In genomic region chr17:1188812-1189211, GRCh38 we compare ENCODE assay signal across 10 cellular contexts. TPM values are rescaled to one million over a fixed set of nuclear protein-coding genes. Genes with fewer than 3 reads are reported as not detected.
DNase-seq lines count a peak whose midpoint lies in the region; ATAC-seq and TF ChIP-seq lines count a peak whose summit lies in the region.
"Had no signal": no experiment of that assay in that cellular context is flagged by ENCODE, and none has a peak within 500 bp of the region (broad histone marks: within the 10 kb centered on the region; RNA-seq: fewer than 3 reads in every experiment).

No MANE protein-coding gene starts in this region.

- peak overlapping the region; percentile 30 for H3K4me3 ChIP-seq in LNCaP clone FGC (ENCODE audit: low read depth, low read length)
- peak overlapping the region; percentile 8 for H3K4me3 ChIP-seq in upper lobe of right lung

- intact Hi-C loops in upper lobe of right lung (cut with DNase I) = no loop called here

- H3K36me3 ChIP-seq in upper lobe of right lung = no peaks in the 10 kb centered on the region

- peak overlapping the region; percentile 38 for H3K27ac ChIP-seq in upper lobe of right lung

- H3K4me1 ChIP-seq in upper lobe of right lung = peaks cover 46% of the 10 kb centered on the region

- peak; percentile 79 for ATAC-seq in upper lobe of right lung
- ATAC-seq in HG03280 (IDR thresholded peaks at IDR 0.05; ENCODE audit: unreplicated experiment) = no peak

- no peaks in the 10 kb centered on the region for H3K9me3 ChIP-seq in upper lobe of right lung

- H3K27me3 ChIP-seq in upper lobe of right lung = no peaks in the 10 kb centered on the region

- DNase-seq in LNCaP clone FGC (ENCODE audit: low read depth) = peak; percentile 91
- peak; percentile 68 for DNase-seq in epidermal melanocyte (ENCODE audit: insufficient read length, low spot score)
- peak; percentile 25 for DNase-seq in midbrain (lab: John Stamatoyannopoulos, UW)
- peak; percentile 91 for DNase-seq in upper lobe of right lung
- DNase-seq in HK-2 (ENCODE audit: unreplicated experiment) = no peak
- no peak for DNase-seq in NCI-H2196 (lab: John Stamatoyannopoulos, UW; ENCODE audit: unreplicated experiment)
- DNase-seq: activated naive CD4-positive, alpha-beta T cell treated with anti-CD3 and anti-CD28 coated beads, Interleukin-2, amount 10 ng/mL, durations not matched to agents 7 days and 5 days; NCI-H146; T-helper 2 cell had no signal

- TF ChIP-seq CTCF in LNCaP clone FGC (IDR thresholded peaks at IDR 0.05; ENCODE audit: control insufficient read depth, extremely low read depth, insufficient read depth) (no peak), upper lobe of right lung (IDR thresholded peaks at IDR 0.05) (no peak)

RNA-seq across cellular contexts. Expression of gene ABR, which starts 9.0 kb away (rescaled TPM):
- total RNA-seq in upper lobe of right lung = 185 TPM

Comparison
In these comparisons a context has a peak if more than half of its experiments do, and no peak if none do; other contexts are left out.
1. DNase-seq: peak in LNCaP clone FGC (single experiment), epidermal melanocyte (single experiment), midbrain (single experiment) and upper lobe of right lung (single experiment); none in HK-2 (single experiment) and NCI-H2196 (single experiment).